Comparison of ENCODE assay signal across 1 cellular context in the genomic region with DNA sequence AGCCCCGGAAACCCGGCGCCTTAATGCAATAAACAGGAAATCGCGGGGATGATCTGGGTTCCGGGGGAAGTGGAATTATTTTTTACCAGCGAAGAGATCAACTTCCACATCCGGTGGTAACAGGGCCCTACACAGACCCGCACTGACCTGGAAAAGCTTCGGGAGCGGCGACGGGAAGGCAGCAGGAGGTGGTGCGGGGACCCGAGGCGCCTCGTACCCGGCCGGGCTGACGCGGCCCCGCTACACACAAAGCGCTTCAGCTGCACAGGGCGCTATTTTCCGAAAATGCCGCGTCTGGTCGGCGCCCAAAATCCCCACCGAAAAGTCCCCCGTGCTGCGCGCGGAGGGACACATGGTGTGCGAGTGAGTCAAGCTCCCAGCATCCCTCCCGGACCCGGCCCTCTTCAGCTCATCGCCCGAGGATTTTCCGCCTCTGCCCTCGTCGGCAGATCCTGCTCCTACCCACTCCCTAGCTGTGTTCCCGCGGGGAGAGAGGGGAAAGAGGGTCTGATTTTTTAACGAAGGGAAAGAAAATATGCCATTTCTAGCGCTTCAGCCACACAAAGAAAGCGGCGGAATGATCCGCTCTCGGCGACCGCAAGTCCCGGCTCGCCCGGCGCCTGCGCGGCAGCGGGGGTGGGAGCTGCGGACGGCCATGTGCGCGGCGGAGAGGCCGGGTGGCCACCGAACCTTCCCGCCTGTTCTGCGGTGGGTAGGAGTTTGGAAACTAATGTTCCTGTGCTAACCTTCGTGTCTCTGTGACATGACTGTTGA.
TF ChIP-seq lines count a peak whose summit lies in the region.

GABPB1 (minus strand) TSS at position 361 of the 774 bp plus-strand sequence. CDS start 45,400 bp downstream, outside the sequence.

TF ChIP-seq in HEK293, 187 proteins besides CTCF, POLR2A, EP300 and RAD21 (continued from another document and continues in another):
- TF ChIP-seq ZNF777 (tag by site-specific recombination; IDR thresholded peaks at IDR 0.05; ENCODE audit: borderline replicate concordance) (no peak; the same call in 1 of the 2 replicates), KLF9 (tag by site-specific recombination; IDR thresholded peaks at IDR 0.05; ENCODE audit: low read depth) (peak; percentile 59; the same call in 1 of the 2 replicates), ZFP37 (tag by site-specific recombination; IDR thresholded peaks at IDR 0.05) (peak; percentile 90), ZBTB20 (tag by site-specific recombination; IDR thresholded peaks at IDR 0.05) (peak; percentile 56; the same call in 1 of the 2 replicates), KLF8 (tag by site-specific recombination; IDR thresholded peaks at IDR 0.05) (peak; percentile 90), ZNF146 (tag by site-specific recombination; IDR thresholded peaks at IDR 0.05) (peak; percentile 60), SCRT2 (tag by site-specific recombination; IDR thresholded peaks at IDR 0.05) (0 out of 2 replicates have a peak, but pooled peaks have one; percentile 25), MYNN (tag by site-specific recombination; IDR thresholded peaks at IDR 0.05; ENCODE audit: borderline replicate concordance) (no peak), ZNF626 (tag by site-specific recombination; IDR thresholded peaks at IDR 0.05) (no peak), ZNF837 (tag by site-specific recombination; IDR thresholded peaks at IDR 0.05) (peak; percentile 78; the same call in 1 of the 2 replicates), ZNF654 (tag by site-specific recombination; IDR thresholded peaks at IDR 0.05; ENCODE audit: low read depth) (no peak), ZNF664 (tag by site-specific recombination; IDR thresholded peaks at IDR 0.05) (no peak), ATF2 (tag by site-specific recombination; IDR thresholded peaks at IDR 0.05; ENCODE audit: low read depth) (no peak), ZBTB21 (tag by site-specific recombination; IDR thresholded peaks at IDR 0.05) (peak; percentile 63), SP2 (tag by site-specific recombination; IDR thresholded peaks at IDR 0.05) (peak; percentile 61), ZNF239 (tag by site-specific recombination; IDR thresholded peaks at IDR 0.05) (0 out of 2 replicates have a peak, but pooled peaks have one; percentile 69), ZSCAN5A (tag by site-specific recombination; IDR thresholded peaks at IDR 0.05) (peak; percentile 49; the same call in 1 of the 2 replicates), RBAK (tag by site-specific recombination; IDR thresholded peaks at IDR 0.05) (no peak), ZNF184 (tag by site-specific recombination; IDR thresholded peaks at IDR 0.05) (no peak), TCF7L2 (IDR thresholded peaks at IDR 0.05; ENCODE audit: borderline replicate concordance, low read depth, low read length) (no peak), ZNF623 (tag by site-specific recombination; IDR thresholded peaks at IDR 0.05) (peak; percentile 20; the same call in 1 of the 2 replicates), SCRT1 (tag by site-specific recombination; IDR thresholded peaks at IDR 0.05; ENCODE audit: borderline replicate concordance) (no peak), WT1 (tag by site-specific recombination; IDR thresholded peaks at IDR 0.05) (peak; percentile 43; the same call in 1 of the 2 replicates), ZNF366 (tag by site-specific recombination; conservative IDR thresholded peaks at IDR 0.05) (0 out of 2 replicates have a peak, but pooled peaks have one; percentile 36), ZNF548 (tag by site-specific recombination; IDR thresholded peaks at IDR 0.05) (no peak), ZFP41 (tag by site-specific recombination; IDR thresholded peaks at IDR 0.05; ENCODE audit: borderline replicate concordance) (peak; percentile 84; the same call in 1 of the 2 replicates), ZNF768 (tag by site-specific recombination; IDR thresholded peaks at IDR 0.05) (no peak; the same call in 1 of the 2 replicates), ZBTB17 (tag by site-specific recombination; IDR thresholded peaks at IDR 0.05) (peak; percentile 73), MZF1 (tag by site-specific recombination; IDR thresholded peaks at IDR 0.05; ENCODE audit: borderline replicate concordance) (peak; percentile 91), ZNF510 (tag by site-specific recombination; IDR thresholded peaks at IDR 0.05; ENCODE audit: insufficient replicate concordance) (no peak)
- TF ChIP-seq, protein P1, sequence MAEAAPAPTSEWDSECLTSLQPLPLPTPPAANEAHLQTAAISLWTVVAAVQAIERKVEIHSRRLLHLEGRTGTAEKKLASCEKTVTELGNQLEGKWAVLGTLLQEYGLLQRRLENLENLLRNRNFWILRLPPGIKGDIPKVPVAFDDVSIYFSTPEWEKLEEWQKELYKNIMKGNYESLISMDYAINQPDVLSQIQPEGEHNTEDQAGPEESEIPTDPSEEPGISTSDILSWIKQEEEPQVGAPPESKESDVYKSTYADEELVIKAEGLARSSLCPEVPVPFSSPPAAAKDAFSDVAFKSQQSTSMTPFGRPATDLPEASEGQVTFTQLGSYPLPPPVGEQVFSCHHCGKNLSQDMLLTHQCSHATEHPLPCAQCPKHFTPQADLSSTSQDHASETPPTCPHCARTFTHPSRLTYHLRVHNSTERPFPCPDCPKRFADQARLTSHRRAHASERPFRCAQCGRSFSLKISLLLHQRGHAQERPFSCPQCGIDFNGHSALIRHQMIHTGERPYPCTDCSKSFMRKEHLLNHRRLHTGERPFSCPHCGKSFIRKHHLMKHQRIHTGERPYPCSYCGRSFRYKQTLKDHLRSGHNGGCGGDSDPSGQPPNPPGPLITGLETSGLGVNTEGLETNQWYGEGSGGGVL (tag by site-specific recombination; IDR thresholded peaks at IDR 0.05), result peak; percentile 27; the same call in 1 of the 2 replicates
- TF ChIP-seq, protein P2, sequence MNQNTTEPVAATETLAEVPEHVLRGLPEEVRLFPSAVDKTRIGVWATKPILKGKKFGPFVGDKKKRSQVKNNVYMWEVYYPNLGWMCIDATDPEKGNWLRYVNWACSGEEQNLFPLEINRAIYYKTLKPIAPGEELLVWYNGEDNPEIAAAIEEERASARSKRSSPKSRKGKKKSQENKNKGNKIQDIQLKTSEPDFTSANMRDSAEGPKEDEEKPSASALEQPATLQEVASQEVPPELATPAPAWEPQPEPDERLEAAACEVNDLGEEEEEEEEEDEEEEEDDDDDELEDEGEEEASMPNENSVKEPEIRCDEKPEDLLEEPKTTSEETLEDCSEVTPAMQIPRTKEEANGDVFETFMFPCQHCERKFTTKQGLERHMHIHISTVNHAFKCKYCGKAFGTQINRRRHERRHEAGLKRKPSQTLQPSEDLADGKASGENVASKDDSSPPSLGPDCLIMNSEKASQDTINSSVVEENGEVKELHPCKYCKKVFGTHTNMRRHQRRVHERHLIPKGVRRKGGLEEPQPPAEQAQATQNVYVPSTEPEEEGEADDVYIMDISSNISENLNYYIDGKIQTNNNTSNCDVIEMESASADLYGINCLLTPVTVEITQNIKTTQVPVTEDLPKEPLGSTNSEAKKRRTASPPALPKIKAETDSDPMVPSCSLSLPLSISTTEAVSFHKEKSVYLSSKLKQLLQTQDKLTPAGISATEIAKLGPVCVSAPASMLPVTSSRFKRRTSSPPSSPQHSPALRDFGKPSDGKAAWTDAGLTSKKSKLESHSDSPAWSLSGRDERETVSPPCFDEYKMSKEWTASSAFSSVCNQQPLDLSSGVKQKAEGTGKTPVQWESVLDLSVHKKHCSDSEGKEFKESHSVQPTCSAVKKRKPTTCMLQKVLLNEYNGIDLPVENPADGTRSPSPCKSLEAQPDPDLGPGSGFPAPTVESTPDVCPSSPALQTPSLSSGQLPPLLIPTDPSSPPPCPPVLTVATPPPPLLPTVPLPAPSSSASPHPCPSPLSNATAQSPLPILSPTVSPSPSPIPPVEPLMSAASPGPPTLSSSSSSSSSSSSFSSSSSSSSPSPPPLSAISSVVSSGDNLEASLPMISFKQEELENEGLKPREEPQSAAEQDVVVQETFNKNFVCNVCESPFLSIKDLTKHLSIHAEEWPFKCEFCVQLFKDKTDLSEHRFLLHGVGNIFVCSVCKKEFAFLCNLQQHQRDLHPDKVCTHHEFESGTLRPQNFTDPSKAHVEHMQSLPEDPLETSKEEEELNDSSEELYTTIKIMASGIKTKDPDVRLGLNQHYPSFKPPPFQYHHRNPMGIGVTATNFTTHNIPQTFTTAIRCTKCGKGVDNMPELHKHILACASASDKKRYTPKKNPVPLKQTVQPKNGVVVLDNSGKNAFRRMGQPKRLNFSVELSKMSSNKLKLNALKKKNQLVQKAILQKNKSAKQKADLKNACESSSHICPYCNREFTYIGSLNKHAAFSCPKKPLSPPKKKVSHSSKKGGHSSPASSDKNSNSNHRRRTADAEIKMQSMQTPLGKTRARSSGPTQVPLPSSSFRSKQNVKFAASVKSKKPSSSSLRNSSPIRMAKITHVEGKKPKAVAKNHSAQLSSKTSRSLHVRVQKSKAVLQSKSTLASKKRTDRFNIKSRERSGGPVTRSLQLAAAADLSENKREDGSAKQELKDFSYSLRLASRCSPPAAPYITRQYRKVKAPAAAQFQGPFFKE (tag by site-specific recombination; IDR thresholded peaks at IDR 0.05; ENCODE audit: borderline replicate concordance), result no peak
- TF ChIP-seq, protein P3, sequence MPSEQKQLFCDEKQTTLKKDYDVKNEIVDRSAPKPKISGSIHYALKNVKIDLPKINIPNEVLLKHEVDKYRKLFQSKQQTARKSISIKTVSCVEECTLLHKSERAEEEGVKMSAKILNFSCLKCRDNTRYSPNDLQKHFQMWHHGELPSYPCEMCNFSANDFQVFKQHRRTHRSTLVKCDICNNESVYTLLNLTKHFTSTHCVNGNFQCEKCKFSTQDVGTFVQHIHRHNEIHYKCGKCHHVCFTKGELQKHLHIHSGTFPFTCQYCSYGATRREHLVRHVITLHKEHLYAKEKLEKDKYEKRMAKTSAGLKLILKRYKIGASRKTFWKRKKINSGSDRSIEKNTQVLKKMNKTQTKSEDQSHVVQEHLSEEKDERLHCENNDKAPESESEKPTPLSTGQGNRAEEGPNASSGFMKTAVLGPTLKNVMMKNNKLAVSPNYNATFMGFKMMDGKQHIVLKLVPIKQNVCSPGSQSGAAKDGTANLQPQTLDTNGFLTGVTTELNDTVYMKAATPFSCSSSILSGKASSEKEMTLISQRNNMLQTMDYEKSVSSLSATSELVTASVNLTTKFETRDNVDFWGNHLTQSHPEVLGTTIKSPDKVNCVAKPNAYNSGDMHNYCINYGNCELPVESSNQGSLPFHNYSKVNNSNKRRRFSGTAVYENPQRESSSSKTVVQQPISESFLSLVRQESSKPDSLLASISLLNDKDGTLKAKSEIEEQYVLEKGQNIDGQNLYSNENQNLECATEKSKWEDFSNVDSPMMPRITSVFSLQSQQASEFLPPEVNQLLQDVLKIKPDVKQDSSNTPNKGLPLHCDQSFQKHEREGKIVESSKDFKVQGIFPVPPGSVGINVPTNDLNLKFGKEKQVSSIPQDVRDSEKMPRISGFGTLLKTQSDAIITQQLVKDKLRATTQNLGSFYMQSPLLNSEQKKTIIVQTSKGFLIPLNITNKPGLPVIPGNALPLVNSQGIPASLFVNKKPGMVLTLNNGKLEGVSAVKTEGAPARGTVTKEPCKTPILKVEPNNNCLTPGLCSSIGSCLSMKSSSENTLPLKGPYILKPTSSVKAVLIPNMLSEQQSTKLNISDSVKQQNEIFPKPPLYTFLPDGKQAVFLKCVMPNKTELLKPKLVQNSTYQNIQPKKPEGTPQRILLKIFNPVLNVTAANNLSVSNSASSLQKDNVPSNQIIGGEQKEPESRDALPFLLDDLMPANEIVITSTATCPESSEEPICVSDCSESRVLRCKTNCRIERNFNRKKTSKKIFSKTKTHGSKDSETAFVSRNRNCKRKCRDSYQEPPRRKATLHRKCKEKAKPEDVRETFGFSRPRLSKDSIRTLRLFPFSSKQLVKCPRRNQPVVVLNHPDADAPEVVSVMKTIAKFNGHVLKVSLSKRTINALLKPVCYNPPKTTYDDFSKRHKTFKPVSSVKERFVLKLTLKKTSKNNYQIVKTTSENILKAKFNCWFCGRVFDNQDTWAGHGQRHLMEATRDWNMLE (tag by site-specific recombination; conservative IDR thresholded peaks at IDR 0.05; ENCODE audit: low read depth), result peak; percentile 78
- TF ChIP-seq, protein P4, sequence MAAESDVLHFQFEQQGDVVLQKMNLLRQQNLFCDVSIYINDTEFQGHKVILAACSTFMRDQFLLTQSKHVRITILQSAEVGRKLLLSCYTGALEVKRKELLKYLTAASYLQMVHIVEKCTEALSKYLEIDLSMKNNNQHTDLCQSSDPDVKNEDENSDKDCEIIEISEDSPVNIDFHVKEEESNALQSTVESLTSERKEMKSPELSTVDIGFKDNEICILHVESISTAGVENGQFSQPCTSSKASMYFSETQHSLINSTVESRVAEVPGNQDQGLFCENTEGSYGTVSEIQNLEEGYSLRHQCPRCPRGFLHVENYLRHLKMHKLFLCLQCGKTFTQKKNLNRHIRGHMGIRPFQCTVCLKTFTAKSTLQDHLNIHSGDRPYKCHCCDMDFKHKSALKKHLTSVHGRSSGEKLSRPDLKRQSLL (tag by site-specific recombination; IDR thresholded peaks at IDR 0.05), result no peak
- TF ChIP-seq, protein P5, sequence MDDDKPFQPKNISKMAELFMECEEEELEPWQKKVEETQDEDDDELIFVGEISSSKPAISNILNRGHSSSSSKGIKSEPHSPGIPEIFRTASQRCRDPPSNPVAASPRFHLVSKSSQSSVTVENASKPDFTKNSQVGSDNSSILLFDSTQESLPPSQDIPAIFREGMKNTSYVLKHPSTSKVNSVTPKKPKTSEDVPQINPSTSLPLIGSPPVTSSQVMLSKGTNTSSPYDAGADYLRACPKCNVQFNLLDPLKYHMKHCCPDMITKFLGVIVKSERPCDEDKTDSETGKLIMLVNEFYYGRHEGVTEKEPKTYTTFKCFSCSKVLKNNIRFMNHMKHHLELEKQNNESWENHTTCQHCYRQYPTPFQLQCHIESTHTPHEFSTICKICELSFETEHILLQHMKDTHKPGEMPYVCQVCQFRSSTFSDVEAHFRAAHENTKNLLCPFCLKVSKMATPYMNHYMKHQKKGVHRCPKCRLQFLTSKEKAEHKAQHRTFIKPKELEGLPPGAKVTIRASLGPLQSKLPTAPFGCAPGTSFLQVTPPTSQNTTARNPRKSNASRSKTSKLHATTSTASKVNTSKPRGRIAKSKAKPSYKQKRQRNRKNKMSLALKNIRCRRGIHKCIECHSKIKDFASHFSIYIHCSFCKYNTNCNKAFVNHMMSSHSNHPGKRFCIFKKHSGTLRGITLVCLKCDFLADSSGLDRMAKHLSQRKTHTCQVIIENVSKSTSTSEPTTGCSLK (tag by site-specific recombination; IDR thresholded peaks at IDR 0.05), result no peak
